In the genomic region with DNA sequence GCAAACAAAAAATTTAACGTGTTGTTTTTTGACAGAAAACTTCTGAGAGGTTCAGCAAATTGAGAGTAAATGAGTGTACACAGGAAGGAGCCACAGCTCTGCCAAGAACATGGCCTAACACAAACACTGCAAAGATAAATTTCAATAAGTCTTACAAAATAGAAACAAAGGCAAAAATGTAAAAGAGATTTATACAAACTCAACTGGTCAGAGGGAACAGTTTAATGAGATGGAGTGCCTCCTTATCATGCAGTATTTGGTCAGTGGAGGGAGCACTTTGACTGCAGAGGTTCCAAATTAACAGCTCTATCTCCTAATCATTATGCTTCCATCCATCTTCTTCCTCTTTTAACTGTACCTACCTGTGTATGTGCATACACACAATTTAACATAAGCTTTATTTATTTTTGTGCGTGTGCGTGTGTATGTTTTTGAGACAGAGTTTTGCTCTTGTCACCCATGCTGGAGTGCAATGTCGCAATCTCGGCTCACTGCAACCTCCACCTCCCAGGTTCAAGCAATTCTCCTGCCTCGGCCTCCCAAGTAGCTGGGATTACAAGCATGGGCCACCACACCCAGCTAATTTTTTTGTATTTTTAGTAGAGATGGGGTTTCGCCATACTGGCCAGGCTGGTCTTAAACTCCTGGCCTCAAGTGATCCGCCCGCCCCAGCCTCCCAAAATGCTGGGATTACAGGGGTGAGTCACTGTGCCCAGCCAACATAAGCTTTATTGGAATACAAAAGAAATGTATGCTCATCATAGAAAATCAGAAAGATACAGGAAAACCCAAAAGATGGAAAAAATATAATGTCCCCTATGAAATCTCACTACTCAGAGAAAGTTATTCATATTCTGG, we compare ENCODE assay signal across 12 cellular contexts.
DNase-seq lines count a peak whose midpoint lies in the region; ATAC-seq, FAIRE-seq and TF ChIP-seq lines count a peak whose summit lies in the region.
"Had no signal": no experiment of that assay in that cellular context is flagged by ENCODE, and none has a peak within 500 bp of the region (broad histone marks: within the 10 kb centered on the region; RNA-seq: fewer than 3 reads in every experiment).

No MANE protein-coding gene starts in this region.

- TF ChIP-seq RAD21 in Ishikawa (IDR thresholded peaks at IDR 0.05; ENCODE audit: low read depth), result peak; percentile 49

- no peaks in the 10 kb centered on the region; the same call in 1 of the 2 replicates for H3F3A ChIP-seq in DOHH2 (ENCODE audit: control insufficient read depth, insufficient read depth)

- H2AFZ ChIP-seq in astrocyte (ENCODE audit: low read depth, low read length), result no peak overlapping the region

- no peaks in the 10 kb centered on the region for H3K9me3 Mint-ChIP-seq in astrocyte (ENCODE audit: unreplicated experiment)
- H3K9me3 Mint-ChIP-seq: activated T-cell treated with anti-CD3 and anti-CD28 coated beads, Interleukin-2, amount 50 U/mL, for 72 hours; dendritic cell treated with granulocyte-macrophage colony-stimulating factor and Interleukin-4, amounts not matched to agents 40 ng/mL and 50 ng/mL, for 4 days had no signal

- no peaks in the 10 kb centered on the region; the same call in 1 of the 2 replicates for H4K20me1 ChIP-seq in DOHH2 (ENCODE audit: control insufficient read depth, insufficient read depth, low read depth, low read length)
- peaks cover 13% of the 10 kb centered on the region for H4K20me1 ChIP-seq in astrocyte (ENCODE audit: insufficient read depth, low read length)

- H3K27me3 ChIP-seq in DOHH2 (ENCODE audit: control insufficient read depth, low read length) (no peaks in the 10 kb centered on the region), astrocyte (ENCODE audit: insufficient read depth, low read length) (no peaks in the 10 kb centered on the region)

- no peak for FAIRE-seq in astrocyte (lab: Jason Lieb, UNC)

- H3K4me1 ChIP-seq in DOHH2 (ENCODE audit: control insufficient read depth, low read length) (peaks cover 5% of the 10 kb centered on the region; the same call in 1 of the 2 replicates), astrocyte (ENCODE audit: insufficient read depth, low read length) (peaks cover 7% of the 10 kb centered on the region)

- no peaks in the 10 kb centered on the region for H3K27me3 Mint-ChIP-seq in astrocyte (ENCODE audit: low read depth, unreplicated experiment)
- H3K27me3 Mint-ChIP-seq: dendritic cell treated with granulocyte-macrophage colony-stimulating factor and Interleukin-4, amounts not matched to agents 40 ng/mL and 50 ng/mL, for 4 days had no signal

- TF ChIP-seq CTCF in DOHH2 (IDR thresholded peaks at IDR 0.05; ENCODE audit: low read depth, low read length, poor library complexity, severe bottlenecking), result peak; percentile 53
- TF ChIP-seq CTCF in astrocyte (IDR thresholded peaks at IDR 0.05; ENCODE audit: insufficient read depth, low read depth, low read length), result no peak

- ATAC-seq in left lobe of liver, result peak; percentile 58

- no peak overlapping the region for H3K27ac ChIP-seq in DOHH2 (ENCODE audit: low read depth, low read length)
- no peak overlapping the region for H3K27ac ChIP-seq in astrocyte (ENCODE audit: low read depth, low read length)

- H3K79me2 ChIP-seq in DOHH2 (ENCODE audit: control insufficient read depth, low read length) (peaks cover 18% of the 10 kb centered on the region), astrocyte (ENCODE audit: insufficient read depth, low read length) (peaks cover 88% of the 10 kb centered on the region)

- DNase-seq in astrocyte (ENCODE audit: low read depth) (no peak), left lobe of liver (ENCODE audit: low spot score) (no peak), SIG-M5 (lab: John Stamatoyannopoulos, UW) (no peak), NCI-H2029 treated with DMSO at 0.1 percent for 48 hours (lab: John Stamatoyannopoulos, UW) (no peak), LoVo (ENCODE audit: low spot score) (no peak)
- DNase-seq in effector CD8-positive, alpha-beta T cell (lab: John Stamatoyannopoulos, UW), result no peak
- DNase-seq: islet precursor cell, NCI-H2107 had no signal

- H3K4me2 ChIP-seq in DOHH2 (ENCODE audit: low read length) (no peak overlapping the region), astrocyte (ENCODE audit: low read length) (no peak overlapping the region)

- TF ChIP-seq EP300 in Ishikawa (IDR thresholded peaks at IDR 0.05; ENCODE audit: borderline replicate concordance), result no peak

- H3K9me3 ChIP-seq in DOHH2 (ENCODE audit: control insufficient read depth, insufficient read depth, low read length) (no peaks in the 10 kb centered on the region), astrocyte (ENCODE audit: insufficient read depth, low read depth, low read length) (no peaks in the 10 kb centered on the region)

- H3K36me3 Mint-ChIP-seq in astrocyte (ENCODE audit: low read depth, unreplicated experiment), result peaks cover 10% of the 10 kb centered on the region

- H3K27ac Mint-ChIP-seq in astrocyte (ENCODE audit: unreplicated experiment), result no peak overlapping the region
- H3K27ac Mint-ChIP-seq: dendritic cell treated with granulocyte-macrophage colony-stimulating factor and Interleukin-4, amounts not matched to agents 40 ng/mL and 50 ng/mL, for 4 days had no signal

- peaks cover 29% of the 10 kb centered on the region for H3K4me1 Mint-ChIP-seq in astrocyte (ENCODE audit: low read depth, unreplicated experiment)

- no peak overlapping the region for H3K4me3 Mint-ChIP-seq in astrocyte (ENCODE audit: unreplicated experiment)
- H3K4me3 Mint-ChIP-seq: activated T-cell treated with anti-CD3 and anti-CD28 coated beads, Interleukin-2, amount 50 U/mL, for 72 hours; dendritic cell treated with granulocyte-macrophage colony-stimulating factor and Interleukin-4, amounts not matched to agents 40 ng/mL and 50 ng/mL, for 4 days had no signal

- no peaks in the 10 kb centered on the region for H3K9me2 ChIP-seq in DOHH2 (replicated peaks; ENCODE audit: control insufficient read depth, low read length)

- peak overlapping the region; percentile 3 for H3K9ac ChIP-seq in astrocyte (ENCODE audit: low read length)

- H3K4me3 ChIP-seq in DOHH2 (ENCODE audit: low read length), result no peak overlapping the region
- H3K4me3 ChIP-seq in astrocyte (ENCODE audit: insufficient read depth, low read depth, low read length), result no peak overlapping the region

- H3K36me3 ChIP-seq in DOHH2 (ENCODE audit: control insufficient read depth, low read length), result no peaks in the 10 kb centered on the region
- no peaks in the 10 kb centered on the region for H3K36me3 ChIP-seq in astrocyte (ENCODE audit: insufficient read depth, low read length)

TF ChIP-seq in Ishikawa, 13 proteins besides CTCF, POLR2A, EP300 and RAD21:
- TF ChIP-seq, protein P1, sequence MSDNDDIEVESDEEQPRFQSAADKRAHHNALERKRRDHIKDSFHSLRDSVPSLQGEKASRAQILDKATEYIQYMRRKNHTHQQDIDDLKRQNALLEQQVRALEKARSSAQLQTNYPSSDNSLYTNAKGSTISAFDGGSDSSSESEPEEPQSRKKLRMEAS (IDR thresholded peaks at IDR 0.05), result no peak
- TF ChIP-seq CEBPB (IDR thresholded peaks at IDR 0.05), result peak; percentile 65; the same call in 1 of the 2 replicates
